Comparison of ENCODE assay signal across 20 cellular contexts in the genomic region with DNA sequence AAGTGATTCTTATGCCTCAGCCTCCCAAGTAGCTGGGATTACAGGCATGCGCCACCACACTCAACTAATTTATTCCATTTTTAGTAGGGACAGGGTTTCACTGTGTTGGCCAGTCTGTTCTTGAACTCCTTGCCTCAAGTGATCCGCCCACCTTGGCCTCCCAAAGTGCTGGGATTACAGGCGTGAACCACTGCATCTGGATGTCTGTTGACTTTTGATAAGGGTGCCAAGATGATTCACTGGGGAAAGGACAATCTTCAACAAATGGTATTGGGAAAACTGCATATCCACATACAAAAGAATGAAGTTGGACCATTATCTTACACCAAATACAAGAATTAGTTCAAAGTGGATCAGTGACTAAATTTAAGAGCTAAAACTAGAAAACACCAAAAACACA. TPM values are rescaled to one million over a fixed set of nuclear protein-coding genes. Genes with fewer than 3 reads are reported as not detected.
DNase-seq lines count a peak whose midpoint lies in the region; ATAC-seq, FAIRE-seq and TF ChIP-seq lines count a peak whose summit lies in the region.
"Had no signal": no experiment of that assay in that cellular context is flagged by ENCODE, and none has a peak within 500 bp of the region (broad histone marks: within the 10 kb centered on the region; RNA-seq: fewer than 3 reads in every experiment).

No MANE protein-coding gene starts in this region.

- H3K9me3 Mint-ChIP-seq in CD4-positive, alpha-beta T cell, result no peaks in the 10 kb centered on the region
- H3K9me3 Mint-ChIP-seq: CD4-positive, alpha-beta memory T cell had no signal

- H3K36me3 Mint-ChIP-seq in CD4-positive, alpha-beta T cell (ENCODE audit: low read depth), result peaks cover 79% of the 10 kb centered on the region

- H3K27me3 Mint-ChIP-seq in CD4-positive, alpha-beta T cell, result no peaks in the 10 kb centered on the region
- H3K27me3 Mint-ChIP-seq: CD4-positive, alpha-beta memory T cell had no signal

- peak; percentile 20; the same call in 1 of the 2 replicates for TF ChIP-seq EP300 in K562 (IDR thresholded peaks at IDR 0.05; ENCODE audit: low read length)

- FAIRE-seq in K562 (lab: Jason Lieb, UNC), result peak; percentile 56
- FAIRE-seq: A549, GM12892, GM18507, HTR-8/SVneo had no signal

- no peaks in the 10 kb centered on the region for H4K20me1 ChIP-seq in K562 (replicated peaks; ENCODE audit: control insufficient read depth, insufficient read depth, low read length)

- H3K4ac ChIP-seq in mesendoderm (ENCODE audit: low read depth, low read length), result no peak overlapping the region

- no peak overlapping the region for H3K4me2 ChIP-seq in K562 (ENCODE audit: insufficient read depth, low read length)
- H3K4me2 ChIP-seq in mesendoderm (ENCODE audit: low read length), result no peak overlapping the region
- H3K4me2 ChIP-seq: A549 had no signal

- H3K4me1 Mint-ChIP-seq in CD4-positive, alpha-beta T cell (ENCODE audit: low read depth), result peaks cover 8% of the 10 kb centered on the region

- peaks cover 2% of the 10 kb centered on the region for H3K79me1 ChIP-seq in mesendoderm (ENCODE audit: low read length)

- no peak overlapping the region for H2AFZ ChIP-seq in K562 (ENCODE audit: low read depth, low read length)
- H2AFZ ChIP-seq: GM23248 had no signal

- no peak for TF ChIP-seq CTCF in CD4-positive, alpha-beta T cell (IDR thresholded peaks at IDR 0.05)
- no peak for TF ChIP-seq CTCF in K562 (IDR thresholded peaks at IDR 0.05 in 2 of 3, conservative IDR thresholded peaks at IDR 0.05 in 1 of 3; ENCODE audit: insufficient read depth in 2 of 3, low read depth in 1 of 3, low read length in 3 of 3)

- no peaks in the 10 kb centered on the region for H3K27me3 ChIP-seq in CD4-positive, alpha-beta T cell (ENCODE audit: control insufficient read depth, insufficient read depth, low read length)
- H3K27me3 ChIP-seq in K562 (ENCODE audit: control insufficient read depth in 2 of 2, insufficient read depth in 2 of 2, low read length in 2 of 2) (no peaks in the 10 kb centered on the region), mesendoderm (ENCODE audit: insufficient read depth, low read length, poor library complexity) (no peaks in the 10 kb centered on the region)

- in situ Hi-C loops in K562 (cut with MboI), result no loop called here

- H2AK5ac ChIP-seq in mesendoderm (ENCODE audit: low read length), result no peak overlapping the region

- H3K56ac ChIP-seq in mesendoderm (ENCODE audit: low read length), result no peak overlapping the region

- ATAC-seq in CD4-positive, alpha-beta T cell (ENCODE audit: poor library complexity), result no peak
- ATAC-seq in K562 (peak; percentile 34), HG02884 (IDR thresholded peaks at IDR 0.05; ENCODE audit: unreplicated experiment) (no peak)
- ATAC-seq: A549 had no signal

- H3K9me3 ChIP-seq in CD4-positive, alpha-beta T cell (ENCODE audit: control insufficient read depth, low read length), result no peaks in the 10 kb centered on the region
- peaks cover 12% of the 10 kb centered on the region for H3K9me3 ChIP-seq in K562 (replicated peaks; ENCODE audit: control insufficient read depth, insufficient read depth, low read depth, low read length)
- H3K9me3 ChIP-seq: HAP-1 had no signal

- H2BK15ac ChIP-seq in mesendoderm (replicated peaks; ENCODE audit: low read depth), result no peak overlapping the region

- intact Hi-C loops in CD4-positive, alpha-beta T cell (cut with DNase I, micrococcal nuclease), result no loop called here
- intact Hi-C loops in K562 (cut with micrococcal nuclease), result no loop called here

- TF ChIP-seq POLR2A in K562 (conservative IDR thresholded peaks at IDR 0.05) (no peak), erythroblast (IDR thresholded peaks at IDR 0.05; ENCODE audit: low read length) (no peak)

- CTCF ChIA-PET in CD4-positive, alpha-beta T cell (lab: Charles Lee), result interaction anchor here (1.1 kb wide), 1 partner anchor 43 kb away, joined by 3 read pairs; a partner anchor contains a TSS
- CTCF ChIA-PET in K562 (lab: Yijun Ruan, JAX; ENCODE audit: low intra/inter-chr PET ratio), result no interaction called here

- no peak overlapping the region for H3K4me3 Mint-ChIP-seq in CD4-positive, alpha-beta T cell
- H3K4me3 Mint-ChIP-seq: CD4-positive, alpha-beta memory T cell had no signal

- no peak overlapping the region for H3K23ac ChIP-seq in mesendoderm (ENCODE audit: low read length)

- no peak overlapping the region for H3K9ac ChIP-seq in K562 (ENCODE audit: insufficient read depth in 1 of 2, low read depth in 2 of 2, low read length in 2 of 2)
- no peak overlapping the region for H3K9ac ChIP-seq in mesendoderm (ENCODE audit: low read length)
- H3K9ac ChIP-seq: GM23248 had no signal

- no peak overlapping the region for H4K5ac ChIP-seq in mesendoderm (ENCODE audit: low read length)

- H3K36me3 ChIP-seq in K562 (ENCODE audit: control insufficient read depth, insufficient read depth, low read length), result peaks cover 83% of the 10 kb centered on the region
- H3K36me3 ChIP-seq in mesendoderm (ENCODE audit: control insufficient read depth, insufficient read depth, low read length), result no peaks in the 10 kb centered on the region

- H2BK120ac ChIP-seq in mesendoderm (ENCODE audit: low read depth, low read length), result no peak overlapping the region

- no peak for DNase-seq in CD4-positive, alpha-beta T cell
- DNase-seq in K562 (ENCODE audit: extremely low read depth in 1 of 4, low spot score in 3 of 4) (peak in 1 of 4 experiments; percentile 59), erythroblast (lab: John Stamatoyannopoulos, UW) (peak; percentile 34 to 53), mesendoderm (peak; percentile 20), NAMALWA (ENCODE audit: low spot score) (no peak), NCI-H1417 (lab: John Stamatoyannopoulos, UW) (no peak)
- DNase-seq: AML-193; CD4-positive, alpha-beta memory T cell; DMS153; DMS79; GDM1; GM23248 had no signal

- no peak for TF ChIP-seq RAD21 in K562 (CRISPR knock-in tag; conservative IDR thresholded peaks at IDR 0.05 in 1 of 2, IDR thresholded peaks at IDR 0.05 in 1 of 2)

- peaks cover 17% of the 10 kb centered on the region for H3K79me2 ChIP-seq in K562 (ENCODE audit: control insufficient read depth, insufficient read depth, low read length)
- peaks cover 3% of the 10 kb centered on the region for H3K79me2 ChIP-seq in mesendoderm (ENCODE audit: control insufficient read depth, insufficient read depth, low read length)

- no peaks in the 10 kb centered on the region for H3K9me1 ChIP-seq in K562 (ENCODE audit: control insufficient read depth, insufficient read depth, low read length)

- peak overlapping the region; percentile 27 for H3K27ac Mint-ChIP-seq in CD4-positive, alpha-beta T cell

- H2BK5ac ChIP-seq in mesendoderm (ENCODE audit: low read length), result no peak overlapping the region

- POLR2A ChIA-PET in CD4-positive, alpha-beta T cell (lab: Charles Lee), result no interaction called here
- POLR2A ChIA-PET in K562 (lab: Yijun Ruan, JAX), result interaction anchor here (1.0 to 4.9 kb wide), 4 partner anchors 9 to 21 kb away, joined by 3 to 21 read pairs (median 6); a partner anchor contains a TSS

- WGBS in K562 (ENCODE audit: insufficient coverage, low coverage, missing lambda C conversion rate), result 59% methylated on average over 3 of the region's 3 CpGs
- WGBS in mesendoderm (ENCODE audit: extremely low coverage, insufficient coverage, low lambda C conversion rate), result no CpG with 5 or more reads among the region's 3 CpGs

- H4K8ac ChIP-seq in mesendoderm (ENCODE audit: low read depth, low read length), result no peak overlapping the region

- no TSS peak for BruUV-seq in K562 (replicated peaks; lab: Mats Ljungman, UMichigan)

- H3K4me1 ChIP-seq in K562 (replicated peaks in 1 of 2; ENCODE audit: control insufficient read depth in 2 of 2, insufficient read depth in 2 of 2, low read length in 2 of 2) (no peaks in the 10 kb centered on the region), mesendoderm (ENCODE audit: control insufficient read depth, low read depth, low read length) (no peaks in the 10 kb centered on the region)
- H3K4me1 ChIP-seq: A549, HAP-1 had no signal

- no peak overlapping the region for H3K27ac ChIP-seq in CD4-positive, alpha-beta T cell (ENCODE audit: low read depth, low read length)
- H3K27ac ChIP-seq in K562 (ENCODE audit: extremely low read depth, low read depth, low read length), result no peak overlapping the region
- no peak overlapping the region for H3K27ac ChIP-seq in mesendoderm (ENCODE audit: low read depth, low read length)
- H3K27ac ChIP-seq: 22Rv1, A549, C4-2B, GM23248 had no signal

- H3K4me3 ChIP-seq in K562 (no peak overlapping the region), mesendoderm (ENCODE audit: low read length) (no peak overlapping the region)
- H3K4me3 ChIP-seq: A549, GM23248, HAP-1 had no signal

- no peak overlapping the region for H3K18ac ChIP-seq in mesendoderm (ENCODE audit: low read length)

RNA-seq across cellular contexts. Expression of a gene that starts 19.8 kb away (rescaled TPM):
- 10 to 100 TPM; 46.1 to 46.3 TPM for total RNA-seq in CD4-positive, alpha-beta T cell
- total RNA-seq in K562 (2011; cell fraction: chromatin; rRNA removed; ENCODE audit: low replicate concordance), result 38.1 and 70.7 TPM in 2 replicates
- total RNA-seq in K562 (2011; cell fraction: nucleolus; rRNA removed), result 42.0 and 43.2 TPM in 2 replicates
- 50.5 and 80.9 TPM in 2 replicates for total RNA-seq in K562 (2011; cell fraction: nucleoplasm; rRNA removed)
- total RNA-seq in K562 (2014; rRNA removed) (118 and 156 TPM in 2 replicates), K562 (2014; rRNA removed; fragmentation: Illumina TruSeq; extraction: Trizol) (128 and 147 TPM in 2 replicates), K562 (2015; rRNA removed; fragmentation: Illumina TruSeq; extraction: Trizol) (128 TPM in 2 replicates), K562 (2021) (101 and 110 TPM in 2 replicates)
- polyA plus RNA-seq in K562 (2011; rRNA removed) (46.1 and 56.4 TPM in 2 replicates), K562 (2014; fragmentation: Illumina TruSeq; extraction: Trizol) (24.9 and 28.5 TPM in 2 replicates), K562 (2014; fragmentation: Nextera tagmentation; extraction: Ambion mirVana) (100 to 1,000 TPM in 1 of 2 experiments, 10 to 100 TPM in 1; 49.2 to 187 TPM), K562 (2014; rRNA removed) (27.7 and 32.0 TPM in 2 replicates)
- polyA plus RNA-seq in K562 (2011; cell fraction: cytosol; rRNA removed), result 24.7 and 26.1 TPM in 2 replicates
- 19.7 and 22.2 TPM in 2 replicates for polyA plus RNA-seq in K562 (2011; cell fraction: nucleus; rRNA removed)
- 22.6 and 31.7 TPM in 2 replicates for polyA plus RNA-seq in K562 (2012)
- polyA minus RNA-seq in K562 (2011; rRNA and poly(A)+ RNA removed), result 285 and 314 TPM in 2 replicates
- polyA minus RNA-seq in K562 (2011; cell fraction: cytosol; rRNA and poly(A)+ RNA removed), result 101 and 165 TPM in 2 replicates
- 65.4 and 95.5 TPM in 2 replicates for polyA minus RNA-seq in K562 (2011; cell fraction: nucleus; rRNA and poly(A)+ RNA removed)
- polyA plus RNA-seq in mesendoderm (2013, experiment 1 of 2), result 22.3 TPM
- 21.1 TPM for polyA plus RNA-seq in mesendoderm (2013, experiment 2 of 2)

RNA-seq across cellular contexts. Expression of a gene that starts 20.0 kb away (rescaled TPM):
- 10 to 100 TPM; 16.4 to 19.2 TPM for total RNA-seq in CD4-positive, alpha-beta T cell
- 52.2 and 140 TPM in 2 replicates for total RNA-seq in K562 (2011; cell fraction: chromatin; rRNA removed; ENCODE audit: low replicate concordance)
- 19.7 and 27.2 TPM in 2 replicates for total RNA-seq in K562 (2011; cell fraction: nucleolus; rRNA removed)
- 59.5 and 113 TPM in 2 replicates for total RNA-seq in K562 (2011; cell fraction: nucleoplasm; rRNA removed)
- 85.4 and 85.6 TPM in 2 replicates for total RNA-seq in K562 (2014; rRNA removed)
- 114 and 132 TPM in 2 replicates for total RNA-seq in K562 (2014; rRNA removed; fragmentation: Illumina TruSeq; extraction: Trizol)
- 117 and 122 TPM in 2 replicates for total RNA-seq in K562 (2015; rRNA removed; fragmentation: Illumina TruSeq; extraction: Trizol)
- 133 and 138 TPM in 2 replicates for total RNA-seq in K562 (2021)
- polyA plus RNA-seq in K562 (2011; rRNA removed), result 117 and 174 TPM in 2 replicates
- polyA plus RNA-seq in K562 (2011; cell fraction: cytosol; rRNA removed), result 21.6 and 39.4 TPM in 2 replicates
- polyA plus RNA-seq in K562 (2011; cell fraction: nucleus; rRNA removed), result 38.3 and 58.5 TPM in 2 replicates
- 89.5 and 112 TPM in 2 replicates for polyA plus RNA-seq in K562 (2012)
- polyA plus RNA-seq in K562 (2014; fragmentation: Illumina TruSeq; extraction: Trizol), result 188 and 206 TPM in 2 replicates
- polyA plus RNA-seq in K562 (2014; fragmentation: Nextera tagmentation; extraction: Ambion mirVana), result 10 to 100 TPM; 61.0 to 68.9 TPM
- 151 and 180 TPM in 2 replicates for polyA plus RNA-seq in K562 (2014; rRNA removed)
- 168 and 179 TPM in 2 replicates for polyA minus RNA-seq in K562 (2011; rRNA and poly(A)+ RNA removed)
- 44.0 and 70.9 TPM in 2 replicates for polyA minus RNA-seq in K562 (2011; cell fraction: cytosol; rRNA and poly(A)+ RNA removed)
- 62.3 and 92.4 TPM in 2 replicates for polyA minus RNA-seq in K562 (2011; cell fraction: nucleus; rRNA and poly(A)+ RNA removed)
- polyA plus RNA-seq in mesendoderm (2013, experiment 1 of 2), result 44.4 TPM
- polyA plus RNA-seq in mesendoderm (2013, experiment 2 of 2), result 44.8 TPM

RNA-seq across cellular contexts. Expression of a gene that starts 26.0 kb away (rescaled TPM):
- 1 to 10 TPM; 4.3 to 5.5 TPM for total RNA-seq in CD4-positive, alpha-beta T cell
- 4.8 and 10.3 TPM in 2 replicates for total RNA-seq in K562 (2011; cell fraction: chromatin; rRNA removed; ENCODE audit: low replicate concordance)
- 2.8 and 4.2 TPM in 2 replicates for total RNA-seq in K562 (2011; cell fraction: nucleolus; rRNA removed)
- 4.3 and 8.2 TPM in 2 replicates for total RNA-seq in K562 (2011; cell fraction: nucleoplasm; rRNA removed)
- 29.4 and 54.2 TPM in 2 replicates for total RNA-seq in K562 (2014; rRNA removed)
- total RNA-seq in K562 (2014; rRNA removed; fragmentation: Illumina TruSeq; extraction: Trizol), result 82.6 and 99.3 TPM in 2 replicates
- total RNA-seq in K562 (2015; rRNA removed; fragmentation: Illumina TruSeq; extraction: Trizol), result 61.4 and 72.1 TPM in 2 replicates
- 64.2 and 69.5 TPM in 2 replicates for total RNA-seq in K562 (2021)
- polyA plus RNA-seq in K562 (2011; rRNA removed), result 21.4 and 47.8 TPM in 2 replicates
- polyA plus RNA-seq in K562 (2011; cell fraction: cytosol; rRNA removed), result 10.6 and 15.4 TPM in 2 replicates
- polyA plus RNA-seq in K562 (2011; cell fraction: nucleus; rRNA removed), result 7.8 and 8.6 TPM in 2 replicates
- polyA plus RNA-seq in K562 (2012), result 56.4 and 76.0 TPM in 2 replicates
- polyA plus RNA-seq in K562 (2014; fragmentation: Illumina TruSeq; extraction: Trizol), result 47.7 and 55.1 TPM in 2 replicates
- 10 to 100 TPM; 13.3 to 16.8 TPM for polyA plus RNA-seq in K562 (2014; fragmentation: Nextera tagmentation; extraction: Ambion mirVana)
- 62.2 and 62.4 TPM in 2 replicates for polyA plus RNA-seq in K562 (2014; rRNA removed)
- 9.6 and 14.7 TPM in 2 replicates for polyA minus RNA-seq in K562 (2011; rRNA and poly(A)+ RNA removed)
- 5.5 and 6.5 TPM in 2 replicates for polyA minus RNA-seq in K562 (2011; cell fraction: cytosol; rRNA and poly(A)+ RNA removed)
- 3.6 and 5.6 TPM in 2 replicates for polyA minus RNA-seq in K562 (2011; cell fraction: nucleus; rRNA and poly(A)+ RNA removed)
- polyA plus RNA-seq in mesendoderm (2013, experiment 1 of 2), result 16.7 TPM
- polyA plus RNA-seq in mesendoderm (2013, experiment 2 of 2), result 18.0 TPM

RNA-seq across cellular contexts. Expression of a gene that starts 42.6 kb away (rescaled TPM):
- 10 to 100 TPM; 65.4 to 66.5 TPM for total RNA-seq in CD4-positive, alpha-beta T cell
- total RNA-seq in K562 (2011; cell fraction: chromatin; rRNA removed; ENCODE audit: low replicate concordance), result 67.4 and 171 TPM in 2 replicates
- 19.8 and 31.1 TPM in 2 replicates for total RNA-seq in K562 (2011; cell fraction: nucleolus; rRNA removed)
- total RNA-seq in K562 (2011; cell fraction: nucleoplasm; rRNA removed), result 63.6 and 113 TPM in 2 replicates
- total RNA-seq in K562 (2014; rRNA removed) (19.0 and 20.1 TPM in 2 replicates), K562 (2014; rRNA removed; fragmentation: Illumina TruSeq; extraction: Trizol) (30.1 and 33.8 TPM in 2 replicates), K562 (2015; rRNA removed; fragmentation: Illumina TruSeq; extraction: Trizol) (23.6 and 26.0 TPM in 2 replicates), K562 (2021) (57.1 and 60.5 TPM in 2 replicates)
- polyA plus RNA-seq in K562 (2011; rRNA removed) (41.3 and 61.7 TPM in 2 replicates), K562 (2014; fragmentation: Illumina TruSeq; extraction: Trizol) (35.1 and 42.5 TPM in 2 replicates), K562 (2014; fragmentation: Nextera tagmentation; extraction: Ambion mirVana) (10 to 100 TPM; 23.7 to 28.7 TPM), K562 (2014; rRNA removed) (28.8 and 30.1 TPM in 2 replicates)
- 7.8 and 13.1 TPM in 2 replicates for polyA plus RNA-seq in K562 (2011; cell fraction: cytosol; rRNA removed)
- polyA plus RNA-seq in K562 (2011; cell fraction: nucleus; rRNA removed), result 12.3 and 15.1 TPM in 2 replicates
- polyA plus RNA-seq in K562 (2012), result 18.3 and 35.0 TPM in 2 replicates
- 122 and 129 TPM in 2 replicates for polyA minus RNA-seq in K562 (2011; rRNA and poly(A)+ RNA removed)
- polyA minus RNA-seq in K562 (2011; cell fraction: cytosol; rRNA and poly(A)+ RNA removed), result 24.0 and 28.8 TPM in 2 replicates
- polyA minus RNA-seq in K562 (2011; cell fraction: nucleus; rRNA and poly(A)+ RNA removed), result 42.7 and 68.6 TPM in 2 replicates
- 37.2 TPM for polyA plus RNA-seq in mesendoderm (2013, experiment 1 of 2)
- polyA plus RNA-seq in mesendoderm (2013, experiment 2 of 2), result 37.0 TPM

Comparison
In these comparisons a context has a peak if more than half of its experiments do, and no peak if none do; other contexts are left out.
1. DNase-seq: peak in erythroblast (2 of 2) and mesendoderm (single experiment); none in CD4-positive, alpha-beta T cell (0 of 10), NAMALWA (single experiment) and NCI-H1417 (0 of 3).